Comparison of ENCODE assay signal across 8 cellular contexts in the genomic region with DNA sequence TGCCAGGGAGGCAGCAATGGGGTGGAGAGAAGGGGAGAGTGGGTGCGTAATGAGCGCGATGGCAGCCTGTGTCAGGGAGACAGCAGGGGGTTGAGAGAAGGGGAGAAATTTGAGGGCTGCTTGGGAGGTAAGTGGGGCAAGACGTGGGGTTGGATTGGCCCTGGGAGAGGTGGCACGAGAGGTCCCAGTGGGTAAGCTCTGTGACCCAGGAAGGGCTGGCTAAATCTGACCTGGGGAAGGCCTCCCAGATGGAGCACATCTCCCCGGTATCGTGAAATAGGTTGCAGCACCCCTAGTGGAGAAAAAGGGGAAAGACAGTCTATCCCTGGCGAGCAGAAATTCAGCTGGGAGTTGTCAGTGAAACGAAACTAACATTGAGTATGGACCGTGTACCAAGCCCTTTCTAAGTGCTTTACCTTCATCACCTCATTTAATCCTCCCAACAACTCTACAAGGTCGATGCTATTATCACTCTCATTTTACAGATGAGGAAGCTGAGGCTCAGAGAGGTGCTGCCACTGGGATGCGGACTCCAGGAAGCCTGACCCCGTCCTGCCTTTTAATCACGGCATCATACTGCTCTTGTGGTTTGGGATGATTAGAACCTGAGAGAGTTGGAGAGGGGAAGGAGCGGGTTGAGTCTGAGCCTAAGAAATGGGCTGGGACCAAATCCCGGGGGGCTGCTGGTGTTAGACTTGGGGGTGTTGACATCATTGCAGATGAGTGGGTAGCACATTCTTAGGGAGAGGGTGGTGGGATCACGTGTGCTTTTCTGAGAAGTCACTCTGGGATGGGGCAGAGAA. TPM values are rescaled to one million over a fixed set of nuclear protein-coding genes. Genes with fewer than 3 reads are reported as not detected.
DNase-seq lines count a peak whose midpoint lies in the region; ATAC-seq, FAIRE-seq and TF ChIP-seq lines count a peak whose summit lies in the region.

No MANE protein-coding gene starts in this region.

- peak overlapping the region; percentile 100 for H3K23ac ChIP-seq in IMR-90 (ENCODE audit: low read depth, low read length)

- BruUV-seq in IMR-90 (replicated peaks; lab: Mats Ljungman, UMichigan), result no TSS peak

- peak overlapping the region in 1 of 2 experiments; percentile 47; a peak in 2 of 4 replicates for H3K4me3 ChIP-seq in DND-41 (ENCODE audit: low read depth in 1 of 2, low read length in 2 of 2)
- H3K4me3 ChIP-seq in IMR-90 (ENCODE audit: insufficient read depth, low read depth, low read length), result peak overlapping the region; percentile 66
- peak overlapping the region; percentile 47 for H3K4me3 ChIP-seq in fibroblast of villous mesenchyme (ENCODE audit: low read depth, low read length)

- H4K91ac ChIP-seq in IMR-90 (ENCODE audit: insufficient read depth, low read depth, low read length), result peak overlapping the region; percentile 96

- H4K5ac ChIP-seq in IMR-90 (ENCODE audit: low read depth, low read length), result peak overlapping the region; percentile 94

- H3K27ac ChIP-seq in DND-41 (ENCODE audit: low read length), result peak overlapping the region; percentile 66
- H3K27ac ChIP-seq in IMR-90 (ENCODE audit: insufficient read depth, low read length), result peak overlapping the region; percentile 90

- in situ Hi-C loops in IMR-90 (cut with MboI; ENCODE audit: low sequenced_read_pairs), result loop anchor here (5.0 to 25.0 kb wide), 2 partner anchors 88 to 648 kb away; no protein-coding TSS in a partner anchor

- peak overlapping the region; percentile 89 for H3K27ac Mint-ChIP-seq in nephron progenitor cell

- peak overlapping the region; percentile 100 for H2BK20ac ChIP-seq in IMR-90 (ENCODE audit: low read depth, low read length)

- H2AK5ac ChIP-seq in IMR-90 (ENCODE audit: low read depth, low read length), result peak overlapping the region; percentile 98

- H3K4me1 Mint-ChIP-seq in nephron progenitor cell, result peaks cover 61% of the 10 kb centered on the region

- peaks cover 24% of the 10 kb centered on the region for H3K4me1 ChIP-seq in DND-41 (ENCODE audit: insufficient read depth, low read length)
- peaks cover 10% of the 10 kb centered on the region for H3K4me1 ChIP-seq in IMR-90 (ENCODE audit: control insufficient read depth, insufficient read depth, low read length)

- peak overlapping the region; percentile 70 for H3K4me2 ChIP-seq in DND-41 (ENCODE audit: insufficient read depth, low read length)
- H3K4me2 ChIP-seq in IMR-90 (ENCODE audit: low read depth, low read length), result peak overlapping the region; percentile 95

- peak; percentile 82 for DNase-seq in DND-41
- DNase-seq in IMR-90, result peak; percentile 77
- DNase-seq in OCI-M1 (lab: John Stamatoyannopoulos, UW), result peak; percentile 85
- peak; percentile 32 for DNase-seq in activated gamma-delta T cell treated with anti-CD3 and anti-CD28 coated beads, Interleukin-2, amount 50 U/mL, for 16 hours (ENCODE audit: low read depth)
- peak; percentile 84 for DNase-seq in fibroblast of villous mesenchyme (ENCODE audit: low read depth)
- DNase-seq in nephron progenitor cell, result peak; percentile 53
- peak; percentile 83 for DNase-seq in urothelium cell line (ENCODE audit: low spot score)

- H3K18ac ChIP-seq in IMR-90 (ENCODE audit: low read depth, low read length), result peak overlapping the region; percentile 90

- peak overlapping the region; percentile 96 for H2BK5ac ChIP-seq in IMR-90 (ENCODE audit: low read depth, low read length, poor library complexity, severe bottlenecking)

- H2AFZ ChIP-seq in DND-41 (ENCODE audit: low read depth, low read length), result peak overlapping the region; percentile 73
- peak overlapping the region; percentile 98 for H2AFZ ChIP-seq in IMR-90 (replicated peaks; ENCODE audit: low read length, poor library complexity)

- TF ChIP-seq CTCF in DND-41 (IDR thresholded peaks at IDR 0.05; ENCODE audit: borderline replicate concordance, extremely low read depth, low read length, poor library complexity, severe bottlenecking), result peak; percentile 97
- peak; percentile 94 for TF ChIP-seq CTCF in IMR-90 (conservative IDR thresholded peaks at IDR 0.05; ENCODE audit: low read depth, low read length)
- TF ChIP-seq CTCF in fibroblast of villous mesenchyme (IDR thresholded peaks at IDR 0.05; ENCODE audit: insufficient read depth, low read depth, low read length), result peak; percentile 88
- TF ChIP-seq CTCF in nephron progenitor cell (IDR thresholded peaks at IDR 0.05), result peak; percentile 80

- H4K8ac ChIP-seq in IMR-90 (ENCODE audit: low read depth in 2 of 2, low read length in 2 of 2), result peak overlapping the region; percentile 87 to 99

- WGBS in IMR-90 (ENCODE audit: extremely low coverage in 2 of 2, insufficient read length in 1 of 2), 2 experiments, result 34% methylated on average over 11 of the region's 17 CpGs; no CpG with 5 or more reads in 1 of the 2 experiments

- H3K9me3 ChIP-seq in DND-41 (ENCODE audit: insufficient read depth, low read length, severe bottlenecking), result no peaks in the 10 kb centered on the region
- no peaks in the 10 kb centered on the region for H3K9me3 ChIP-seq in IMR-90 (ENCODE audit: control insufficient read depth, insufficient read depth, low read length)

- ATAC-seq in DND-41 (ENCODE audit: insufficient read depth, low read depth) (peak; percentile 85), IMR-90 (ENCODE audit: low read depth) (peak; percentile 88), HG03457 (IDR thresholded peaks at IDR 0.05; ENCODE audit: unreplicated experiment) (no peak)

- H3K9me1 ChIP-seq in IMR-90 (ENCODE audit: insufficient read depth, low read length), result peaks cover 8% of the 10 kb centered on the region

- FAIRE-seq in urothelium cell line (lab: Jason Lieb, UNC), result no peak

- CTCF ChIA-PET in IMR-90 (lab: Yijun Ruan, JAX), result interaction anchor here (0.5 to 6.4 kb wide), 17 partner anchors 9 to 97 kb away, joined by 3 to 67 read pairs (median 4); a partner anchor contains a TSS

- H3K4ac ChIP-seq in IMR-90 (ENCODE audit: low read depth, low read length), result peak overlapping the region; percentile 99

- TF ChIP-seq POLR2A in IMR-90 (IDR thresholded peaks at IDR 0.05; ENCODE audit: low read depth, low read length), result peak; percentile 51; the same call in 1 of the 2 replicates

- peak overlapping the region; percentile 33 for H3K4me3 Mint-ChIP-seq in nephron progenitor cell

- H3K27me3 ChIP-seq in DND-41 (ENCODE audit: insufficient read depth, low read length, poor library complexity) (no peaks in the 10 kb centered on the region), IMR-90 (ENCODE audit: control insufficient read depth, insufficient read depth, low read length) (no peaks in the 10 kb centered on the region; the same call in 1 of the 2 replicates)

- peaks cover 7 to 27% of the 10 kb centered on the region in 2 experiments; a peak in 3 of 4 replicates for H3K79me1 ChIP-seq in IMR-90 (ENCODE audit: low read depth in 1 of 2, low read length in 2 of 2)

- dilution Hi-C loops in IMR-90 (cut with HindIII; ENCODE audit: low sequenced_read_pairs, unreplicated experiment), result no loop called here

- H3K9ac ChIP-seq in DND-41 (ENCODE audit: low read depth, low read length) (peak overlapping the region; percentile 44), IMR-90 (ENCODE audit: low read depth, low read length) (peak overlapping the region; percentile 85)

- no peaks in the 10 kb centered on the region for H3K9me3 Mint-ChIP-seq in nephron progenitor cell

- H3K36me3 ChIP-seq in DND-41 (ENCODE audit: insufficient read depth, low read length), result no peaks in the 10 kb centered on the region
- no peaks in the 10 kb centered on the region for H3K36me3 ChIP-seq in IMR-90 (ENCODE audit: control insufficient read depth, insufficient read depth, low read length)

- H2BK15ac ChIP-seq in IMR-90 (ENCODE audit: low read depth, low read length), result peak overlapping the region; percentile 90

- H3K27me3 Mint-ChIP-seq in nephron progenitor cell (ENCODE audit: low read depth, poor library complexity), result peaks cover 8% of the 10 kb centered on the region

- H3K14ac ChIP-seq in IMR-90 (replicated peaks; ENCODE audit: low read depth, low read length), result peak overlapping the region; percentile 99

- H4K20me1 ChIP-seq in DND-41 (ENCODE audit: insufficient read depth, low read length) (0 out of 2 replicates have a peak, but pooled peaks cover 4% of the 10 kb centered on the region), IMR-90 (ENCODE audit: insufficient read depth, low read length) (no peaks in the 10 kb centered on the region)

- H3K36me3 Mint-ChIP-seq in nephron progenitor cell (ENCODE audit: low read depth), result no peaks in the 10 kb centered on the region

- peak; percentile 72 for TF ChIP-seq RAD21 in IMR-90 (IDR thresholded peaks at IDR 0.05; ENCODE audit: low read length)

- H3K79me2 ChIP-seq in DND-41 (ENCODE audit: insufficient read depth, low read length), result no peaks in the 10 kb centered on the region

- H2BK120ac ChIP-seq in IMR-90 (ENCODE audit: low read depth, low read length), result peak overlapping the region; percentile 100

- H2AK9ac ChIP-seq in IMR-90 (replicated peaks; ENCODE audit: low read depth, low read length, poor library complexity), result peak overlapping the region; percentile 66

- intact Hi-C loops in IMR-90 (cut with micrococcal nuclease), result loop anchor here (1.0 to 10.0 kb wide), 2 partner anchors 80 to 660 kb away; a partner anchor contains a TSS

- POLR2A ChIA-PET in IMR-90 (lab: Charles Lee; ENCODE audit: unreplicated experiment), result interaction anchor here (0.8 to 1.1 kb wide), 2 partner anchors 77 to 80 kb away, joined by 3 to 9 read pairs; no protein-coding TSS in a partner anchor

- H3K56ac ChIP-seq in IMR-90 (ENCODE audit: extremely low read depth, insufficient read depth, low read length), result peak overlapping the region; percentile 87

TF ChIP-seq in IMR-90, 13 proteins besides CTCF, POLR2A, EP300 and RAD21 (continues in another document):
- TF ChIP-seq FOS (IDR thresholded peaks at IDR 0.05; ENCODE audit: low read depth, low read length) (no peak), MAFK (IDR thresholded peaks at IDR 0.05; ENCODE audit: low read depth, low read length) (0 out of 2 replicates have a peak, but pooled peaks have one; percentile 1), SMC3 (IDR thresholded peaks at IDR 0.05; ENCODE audit: low read depth, low read length) (peak; percentile 57), RFX5 (IDR thresholded peaks at IDR 0.05; ENCODE audit: low read depth, low read length) (no peak), MXI1 (IDR thresholded peaks at IDR 0.05; ENCODE audit: borderline replicate concordance, low read depth, low read length) (no peak)
- TF ChIP-seq, protein P1, sequence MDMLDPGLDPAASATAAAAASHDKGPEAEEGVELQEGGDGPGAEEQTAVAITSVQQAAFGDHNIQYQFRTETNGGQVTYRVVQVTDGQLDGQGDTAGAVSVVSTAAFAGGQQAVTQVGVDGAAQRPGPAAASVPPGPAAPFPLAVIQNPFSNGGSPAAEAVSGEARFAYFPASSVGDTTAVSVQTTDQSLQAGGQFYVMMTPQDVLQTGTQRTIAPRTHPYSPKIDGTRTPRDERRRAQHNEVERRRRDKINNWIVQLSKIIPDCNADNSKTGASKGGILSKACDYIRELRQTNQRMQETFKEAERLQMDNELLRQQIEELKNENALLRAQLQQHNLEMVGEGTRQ (IDR thresholded peaks at IDR 0.05; ENCODE audit: low read depth, low read length), result peak; percentile 60

RNA-seq across cellular contexts. Expression of a gene that starts 56.6 kb away (rescaled TPM):
- 452 and 980 TPM in 2 replicates for total RNA-seq in IMR-90 (2012; rRNA removed)
- polyA plus RNA-seq in IMR-90 (2012; rRNA removed), result 1,692 and 1,751 TPM in 2 replicates
- polyA plus RNA-seq in IMR-90 (2012; cell fraction: cytosol; rRNA removed), result 209 and 733 TPM in 2 replicates
- 34.7 and 396 TPM in 2 replicates for polyA plus RNA-seq in IMR-90 (2012; cell fraction: nucleus; rRNA removed; ENCODE audit: low replicate concordance)
- 521 and 592 TPM in 2 replicates for total RNA-seq in fibroblast of villous mesenchyme

Comparison
In these comparisons a context has a peak if more than half of its experiments do, and no peak if none do; other contexts are left out.
1. DNase-seq: peak in every context shown above with its lines; median percentile 85 in OCI-M1; 84 in fibroblast of villous mesenchyme; 83 in urothelium cell line; 82 in DND-41; 77 in IMR-90; 53 in nephron progenitor cell; 32 in activated gamma-delta T cell treated with anti-CD3 and anti-CD28 coated beads, Interleukin-2, amount 50 U/mL, for 16 hours.